ENCODE assay signal across 12 cellular contexts in the genomic region with DNA sequence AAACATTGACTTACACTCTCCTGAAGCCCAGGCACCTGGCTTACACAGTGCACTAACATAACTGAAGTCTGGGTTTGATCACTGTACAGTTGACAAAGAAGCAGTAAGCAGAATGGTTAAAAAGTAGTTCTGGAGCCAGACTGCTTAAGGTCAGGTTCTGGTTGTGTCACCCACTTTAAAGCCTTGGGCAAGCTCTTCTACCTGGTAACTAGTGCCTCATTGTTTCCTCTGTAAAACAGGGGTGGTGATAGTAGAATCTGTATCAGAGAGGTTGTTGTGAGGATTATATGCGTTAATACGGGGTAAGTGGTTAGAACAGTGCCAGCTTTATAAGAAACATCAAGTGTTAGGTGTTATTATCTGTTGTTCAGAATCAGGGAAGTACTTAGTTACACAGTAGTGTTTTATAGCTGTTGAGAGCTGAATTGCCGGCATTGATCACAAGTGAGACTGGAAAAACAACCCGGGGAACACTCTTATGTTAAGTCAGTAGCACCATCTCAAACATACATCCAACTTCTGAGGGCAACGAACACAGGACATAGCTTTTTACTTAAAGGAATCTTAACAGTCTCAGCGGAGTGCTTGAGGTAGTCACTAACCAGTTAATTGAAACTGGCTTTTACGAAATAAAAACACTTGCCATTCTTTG. TPM values are rescaled to one million over a fixed set of nuclear protein-coding genes. Genes with fewer than 3 reads are reported as not detected.
DNase-seq lines count a peak whose midpoint lies in the region; ATAC-seq and TF ChIP-seq lines count a peak whose summit lies in the region.
"Had no signal": no experiment of that assay in that cellular context is flagged by ENCODE, and none has a peak within 500 bp of the region (broad histone marks: within the 10 kb centered on the region; RNA-seq: fewer than 3 reads in every experiment).

No MANE protein-coding gene starts in this region.

- POLR2A ChIA-PET in GM10248 (lab: Yijun Ruan, JAX) = interaction anchor here (0.8 to 2.2 kb wide), 5 partner anchors 12 to 69 kb away, joined by 3 to 12 read pairs (median 3); no protein-coding TSS in a partner anchor

- H3K4me3 Mint-ChIP-seq in activated CD8-positive, alpha-beta memory T cell treated with anti-CD3 and anti-CD28 coated beads, Interleukin-2, amount 10 ng/mL, durations not matched to agents 7 days and 5 days = no peak overlapping the region
- H3K4me3 Mint-ChIP-seq: effector memory CD8-positive, alpha-beta T cell had no signal

- DNase-seq in Daoy (ENCODE audit: low read depth) = peak; percentile 16
- DNase-seq in NCI-H524 (lab: John Stamatoyannopoulos, UW) = peak; percentile 24 to 74
- peak; percentile 50 for DNase-seq in epithelial cell of esophagus (ENCODE audit: low read depth)
- DNase-seq in midbrain (lab: John Stamatoyannopoulos, UW) = no peak
- DNase-seq in GM10248 (ENCODE audit: extremely low spot score) = no peak
- no peak for DNase-seq in activated CD8-positive, alpha-beta memory T cell treated with anti-CD3 and anti-CD28 coated beads, Interleukin-2, amount 10 ng/mL, durations not matched to agents 7 days and 5 days
- DNase-seq: effector memory CD8-positive, alpha-beta T cell; NCI-H1930; posterior cingulate gyrus had no signal

- no peaks in the 10 kb centered on the region for H3K27me3 ChIP-seq in rectal smooth muscle tissue (ENCODE audit: control insufficient read depth, insufficient read depth, low read length)

- H3K4me1 ChIP-seq in rectal smooth muscle tissue (ENCODE audit: control insufficient read depth, insufficient read depth, low read length) = peaks cover 18% of the 10 kb centered on the region

- ATAC-seq in activated CD8-positive, alpha-beta memory T cell treated with anti-CD3 and anti-CD28 coated beads, Interleukin-2, amount 10 ng/mL, durations not matched to agents 7 days and 5 days = no peak
- ATAC-seq in GM21717 (IDR thresholded peaks at IDR 0.05; ENCODE audit: unreplicated experiment) = no peak
- ATAC-seq: activated CD4-positive, CD25-positive, alpha-beta regulatory T cell treated with anti-CD3 and anti-CD28 coated beads, Interleukin-2, amount 50 U/mL, for 24 hours; effector memory CD8-positive, alpha-beta T cell had no signal

- peak overlapping the region; percentile 64 for H3K27ac ChIP-seq in rectal smooth muscle tissue (ENCODE audit: low read depth, low read length)

- H3K4me1 Mint-ChIP-seq in activated CD8-positive, alpha-beta memory T cell treated with anti-CD3 and anti-CD28 coated beads, Interleukin-2, amount 10 ng/mL, durations not matched to agents 7 days and 5 days = peaks cover 53% of the 10 kb centered on the region

- peak overlapping the region; percentile 31 for H3K4me3 ChIP-seq in epithelial cell of esophagus (ENCODE audit: low read length)
- peak overlapping the region; percentile 22 for H3K4me3 ChIP-seq in rectal smooth muscle tissue (ENCODE audit: low read length)

- CTCF ChIA-PET in GM10248 (lab: Yijun Ruan, JAX) = interaction anchor here (1.0 to 3.7 kb wide), 11 partner anchors 12 to 215 kb away, joined by 3 to 16 read pairs (median 4); no protein-coding TSS in a partner anchor
- CTCF ChIA-PET in activated CD8-positive, alpha-beta memory T cell treated with anti-CD3 and anti-CD28 coated beads, Interleukin-2, amount 10 ng/mL, durations not matched to agents 7 days and 5 days (lab: Charles Lee) = interaction anchor here (1.2 kb wide), 1 partner anchor 12 kb away, joined by 3 read pairs; no protein-coding TSS in a partner anchor

- H3K27me3 Mint-ChIP-seq in activated CD8-positive, alpha-beta memory T cell treated with anti-CD3 and anti-CD28 coated beads, Interleukin-2, amount 10 ng/mL, durations not matched to agents 7 days and 5 days = peaks cover 5% of the 10 kb centered on the region
- H3K27me3 Mint-ChIP-seq: effector memory CD8-positive, alpha-beta T cell had no signal

- H3K36me3 ChIP-seq in rectal smooth muscle tissue (ENCODE audit: control insufficient read depth, insufficient read depth, low read length) = no peaks in the 10 kb centered on the region

- no peaks in the 10 kb centered on the region for H3K9me3 Mint-ChIP-seq in activated CD8-positive, alpha-beta memory T cell treated with anti-CD3 and anti-CD28 coated beads, Interleukin-2, amount 10 ng/mL, durations not matched to agents 7 days and 5 days (ENCODE audit: low read depth)
- H3K9me3 Mint-ChIP-seq: effector memory CD8-positive, alpha-beta T cell had no signal

- no peak overlapping the region for H3K27ac Mint-ChIP-seq in activated CD8-positive, alpha-beta memory T cell treated with anti-CD3 and anti-CD28 coated beads, Interleukin-2, amount 10 ng/mL, durations not matched to agents 7 days and 5 days

- H3K9ac ChIP-seq in rectal smooth muscle tissue (ENCODE audit: low read length) = no peak overlapping the region

- no peak for TF ChIP-seq CTCF in epithelial cell of esophagus (IDR thresholded peaks at IDR 0.05; ENCODE audit: insufficient read depth, low read depth, low read length, missing control alignments)
- no peak for TF ChIP-seq CTCF in GM10248 (IDR thresholded peaks at IDR 0.05; ENCODE audit: control extremely low read depth, extremely low read depth, low read depth, missing control alignments)

- peaks cover 10% of the 10 kb centered on the region for H3K36me3 Mint-ChIP-seq in activated CD8-positive, alpha-beta memory T cell treated with anti-CD3 and anti-CD28 coated beads, Interleukin-2, amount 10 ng/mL, durations not matched to agents 7 days and 5 days

RNA-seq across cellular contexts. Expression of a gene that starts 3.7 kb away (rescaled TPM):
- 63.6 and 74.1 TPM in 2 replicates for total RNA-seq in Daoy (2014; rRNA removed; shearing (Covaris generic))
- total RNA-seq in activated CD8-positive, alpha-beta memory T cell treated with anti-CD3 and anti-CD28 coated beads, Interleukin-2, amount 10 ng/mL, durations not matched to agents 7 days and 5 days = 10 to 100 TPM; 19.1 to 22.1 TPM

Comparison
In these comparisons a context has a peak if more than half of its experiments do, and no peak if none do; other contexts are left out.
1. DNase-seq: peak in Daoy (single experiment), NCI-H524 (2 of 2) and epithelial cell of esophagus (single experiment); none in midbrain (single experiment), GM10248 (single experiment) and activated CD8-positive, alpha-beta memory T cell treated with anti-CD3 and anti-CD28 coated beads, Interleukin-2, amount 10 ng/mL, durations not matched to agents 7 days and 5 days (single experiment).